Comparison of ENCODE assay signal across 8 cellular contexts in genomic region chr11:111978028-111978771, GRCh38. TPM values are rescaled to one million over a fixed set of nuclear protein-coding genes. Genes with fewer than 3 reads are reported as not detected.
DNase-seq lines count a peak whose midpoint lies in the region; ATAC-seq and TF ChIP-seq lines count a peak whose summit lies in the region.

No MANE protein-coding gene starts in this region.

- POLR2A ChIA-PET in PC-3 (lab: Charles Lee; ENCODE audit: unreplicated experiment): interaction anchor here (1.2 to 1.4 kb wide), 2 partner anchors 39 to 52 kb away, joined by 3 to 4 read pairs; no protein-coding TSS in a partner anchor

- H3K9me2 ChIP-seq in PC-3 (replicated peaks; ENCODE audit: low read length): no peaks in the 10 kb centered on the region

- H3K4me2 ChIP-seq in PC-3 (ENCODE audit: low read length): peak overlapping the region; percentile 98

- H3K4me1 ChIP-seq in PC-3 (ENCODE audit: insufficient read depth, low read length) (peaks cover 31% of the 10 kb centered on the region), stomach (peaks cover 44 to 91% (median 67%) of the 10 kb centered on the region in 4 donors)

- no peaks in the 10 kb centered on the region for H3K79me2 ChIP-seq in PC-3 (ENCODE audit: low read length)

- WGBS in stomach, 5 donors: 15 to 23% (median 19%) methylated on average over 8 of the region's 8 CpGs

- no peaks in the 10 kb centered on the region for H3F3A ChIP-seq in PC-3 (ENCODE audit: low read length, unreplicated experiment)

- no peak for TF ChIP-seq CTCF in PC-3 (conservative IDR thresholded peaks at IDR 0.05; ENCODE audit: low read depth, low read length)
- peak in 1 of 7 experiments; percentile 8 for TF ChIP-seq CTCF in stomach (IDR thresholded peaks at IDR 0.05)

- H3K27ac ChIP-seq in PC-3 (ENCODE audit: low read length) (no peak overlapping the region), stomach (peak overlapping the region; percentile 83 to 93 (median 89))

- DNase-seq in EL (peak; percentile 69), PC-3 (peak; percentile 63), dedifferentiated amniotic fluid mesenchymal stem cell (ENCODE audit: extremely low spot score) (peak; percentile 86), left colon (peak; percentile 20 to 44), stomach (no peak), NCI-H1694 (lab: John Stamatoyannopoulos, UW) (no peak)

- no peaks in the 10 kb centered on the region for H4K20me1 ChIP-seq in PC-3 (ENCODE audit: low read length)

- BruUV-seq in PC-3 (replicated peaks; lab: Mats Ljungman, UMichigan): TSS peak; percentile 19

- CTCF ChIA-PET in PC-3 (lab: Charles Lee): interaction anchor here (0.6 to 1.0 kb wide), 3 partner anchors 23 to 51 kb away, joined by 6 to 13 read pairs (median 6); no protein-coding TSS in a partner anchor

- H3K4me3 ChIP-seq in PC-3 (ENCODE audit: low read length) (peak overlapping the region; percentile 77), stomach (peak overlapping the region; percentile 66 to 75 (median 72))

- H3K36me3 ChIP-seq in PC-3 (ENCODE audit: low read depth, low read length) (no peaks in the 10 kb centered on the region), stomach (peaks cover 0 to 9% (median 0%) of the 10 kb centered on the region in 4 donors)

- H3K9me3 ChIP-seq in PC-3 (ENCODE audit: low read length) (no peaks in the 10 kb centered on the region), stomach (no peaks in the 10 kb centered on the region)

- intact Hi-C loops in PC-3 (cut with micrococcal nuclease) (no loop called here), left colon (cut with DNase I, micrococcal nuclease) (loop anchor here in 1 of 2 donors (5.0 kb wide), 1 partner anchor 101 kb away; the partner anchor contains the start of genes CFAP68 and FDXACB1), stomach (cut with DNase I; ENCODE audit: low total_unique reads) (no loop called here)

- no peaks in the 10 kb centered on the region for H3K27me3 ChIP-seq in PC-3 (ENCODE audit: low read length)
- peaks cover 0 to 7% (median 0%) of the 10 kb centered on the region in 3 donors for H3K27me3 ChIP-seq in stomach

- peak overlapping the region; percentile 95 for H2AFZ ChIP-seq in PC-3 (ENCODE audit: low read length)

- no peak for TF ChIP-seq EP300 in stomach (IDR thresholded peaks at IDR 0.05)

- TF ChIP-seq POLR2A in stomach (IDR thresholded peaks at IDR 0.05): no peak

- no peak overlapping the region for H3K9ac ChIP-seq in PC-3 (ENCODE audit: low read length)

- ATAC-seq in PC-3 (peak; percentile 15), left colon (no peak), HG03097 (IDR thresholded peaks at IDR 0.05; ENCODE audit: low FRiP score, unreplicated experiment) (no peak), HG02798 (IDR thresholded peaks at IDR 0.05; ENCODE audit: poor library complexity, unreplicated experiment) (no peak)

RNA-seq across cellular contexts. Expression of gene DIXDC1, which starts 41.1 kb away (rescaled TPM):
- total RNA-seq in PC-3 (2014; rRNA removed) (6.8 and 10.8 TPM in 2 replicates), left colon (10 to 100 TPM in 1 of 2 donors, 1 to 10 TPM in 1; 7.7 to 14.2 TPM), stomach (100 to 1,000 TPM in 1 of 5 donors, 10 to 100 TPM in 4; 19.1 to 128 (median 60.4) TPM)
- polyA plus RNA-seq in stomach: 10 to 100 TPM in 2 of 3 donors, 1 to 10 TPM in 1; 6.2 to 15.6 (median 11.3) TPM

RNA-seq across cellular contexts. Expression of gene DLAT, which starts 47.0 kb away (rescaled TPM):
- 78.9 and 102 TPM in 2 replicates for total RNA-seq in PC-3 (2014; rRNA removed)
- total RNA-seq in left colon: 10 to 100 TPM; 51.1 to 75.3 TPM
- total RNA-seq in stomach: 10 to 100 TPM in 4 of 5 donors, 1 to 10 TPM in 1; 1.2 to 36.5 (median 13.9) TPM
- polyA plus RNA-seq in stomach: 10 to 100 TPM; 10.2 to 17.5 (median 14.7) TPM

RNA-seq across cellular contexts. Expression of gene C11orf52, which starts 59.5 kb away (rescaled TPM):
- total RNA-seq in PC-3 (2014; rRNA removed) (8.7 and 10.5 TPM in 2 replicates), left colon (10 to 100 TPM in 1 of 2 donors, 1 to 10 TPM in 1; 8.5 to 10.1 TPM), stomach (10 to 100 TPM in 2 of 5 donors, 1 to 10 TPM in 2, not detected in 1; 3.9 to 18.7 (median 12.5) TPM)
- polyA plus RNA-seq in stomach: 10 to 100 TPM; 28.0 to 43.4 (median 35.0) TPM

Comparison
In these comparisons a context has a peak if more than half of its experiments do, and no peak if none do; other contexts are left out.
1. DNase-seq: peak in EL (single experiment), PC-3 (single experiment), dedifferentiated amniotic fluid mesenchymal stem cell (single experiment) and left colon (2 of 2); none in stomach (single experiment) and NCI-H1694 (single experiment).